In the genomic region with DNA sequence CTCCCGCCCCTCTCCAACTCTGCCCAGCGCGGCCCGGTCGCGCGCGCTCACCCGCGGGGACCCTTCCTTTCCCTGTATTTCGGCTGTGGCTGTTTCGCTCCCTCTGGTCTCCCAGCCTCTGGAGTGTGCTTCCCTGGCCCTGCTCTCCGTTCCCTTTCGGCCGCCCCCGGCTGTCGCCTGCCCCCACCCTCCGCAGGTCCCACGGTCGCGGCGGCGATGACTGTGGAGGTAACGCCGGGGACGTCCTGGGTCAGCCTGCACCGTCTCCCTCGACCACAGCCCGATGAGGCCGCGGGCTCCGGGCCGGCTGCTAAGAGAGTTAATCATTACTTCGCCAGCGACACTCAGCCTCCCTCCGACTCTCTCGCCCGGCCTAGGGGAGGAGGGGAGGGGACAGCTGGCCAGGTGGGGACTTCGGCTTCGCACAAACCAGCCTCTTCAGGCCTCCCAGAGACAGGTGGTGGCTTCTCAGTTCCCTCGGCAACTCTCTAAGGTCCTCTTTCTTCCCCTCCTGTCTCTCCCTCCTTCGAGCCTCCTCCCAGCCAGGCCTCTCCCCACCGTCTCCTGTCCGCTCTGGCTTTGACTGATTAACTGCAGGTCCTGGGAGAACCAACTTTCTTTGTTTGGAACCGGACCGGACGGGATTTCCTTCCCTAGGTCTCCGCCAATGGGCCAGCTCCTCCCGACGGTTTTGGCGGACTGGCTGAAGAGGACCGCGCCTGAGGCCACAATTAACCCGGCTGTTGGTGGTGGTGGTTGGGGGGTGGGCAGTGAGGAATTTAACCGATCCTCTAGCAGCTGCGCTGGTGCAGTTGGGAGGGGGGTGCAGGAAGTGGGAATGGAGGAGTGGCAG, we compare ENCODE assay signal across 14 cellular contexts. TPM values are rescaled to one million over a fixed set of nuclear protein-coding genes. Genes with fewer than 3 reads are reported as not detected.
DNase-seq lines count a peak whose midpoint lies in the region; ATAC-seq and TF ChIP-seq lines count a peak whose summit lies in the region.
"Had no signal": no experiment of that assay in that cellular context is flagged by ENCODE, and none has a peak within 500 bp of the region (broad histone marks: within the 10 kb centered on the region; RNA-seq: fewer than 3 reads in every experiment).

No MANE protein-coding gene starts in this region.

- no peak overlapping the region for H3T11ph ChIP-seq in H9 (ENCODE audit: low read length)

- H2BK120ac ChIP-seq in H9 (ENCODE audit: low read depth, low read length, poor library complexity, severe bottlenecking) (no peak overlapping the region), mesendoderm (ENCODE audit: low read depth, low read length) (no peak overlapping the region)

- no peaks in the 10 kb centered on the region for H3K23me2 ChIP-seq in H9 (ENCODE audit: insufficient read length, low read depth, low read length, poor library complexity, severe bottlenecking)

- H3K23ac ChIP-seq in H9 (ENCODE audit: insufficient read length, low read depth, low read length): no peak overlapping the region
- no peak overlapping the region for H3K23ac ChIP-seq in mesendoderm (ENCODE audit: low read length)

- H4K8ac ChIP-seq in H9 (replicated peaks; ENCODE audit: insufficient read length, low read depth, low read length) (no peak overlapping the region), mesendoderm (ENCODE audit: low read depth, low read length) (no peak overlapping the region)

- H3K4me1 ChIP-seq in H9 (ENCODE audit: insufficient read depth, low read length) (no peaks in the 10 kb centered on the region), mesendoderm (ENCODE audit: control insufficient read depth, low read depth, low read length) (peaks cover 6% of the 10 kb centered on the region)

- no peaks in the 10 kb centered on the region; a peak in 1 of 7 replicates for H3K36me3 Mint-ChIP-seq in H9 (ENCODE audit: insufficient read depth in 1 of 3, low read depth in 3 of 3)
- H3K36me3 Mint-ChIP-seq in central memory CD8-positive, alpha-beta T cell (ENCODE audit: insufficient read depth): peaks cover 9% of the 10 kb centered on the region

- H3K14ac ChIP-seq in H9 (ENCODE audit: insufficient read depth, low read length): no peak overlapping the region

- H2BK5ac ChIP-seq in H9 (ENCODE audit: insufficient read length, low read length) (no peak overlapping the region), mesendoderm (ENCODE audit: low read length) (no peak overlapping the region)

- no peak overlapping the region for H3K4me3 ChIP-seq in mesendoderm (ENCODE audit: low read length)

- H3K27me3 ChIP-seq in H9 (ENCODE audit: insufficient read depth, low read length): peaks cover 97% of the 10 kb centered on the region
- H3K27me3 ChIP-seq in mesendoderm (ENCODE audit: insufficient read depth, low read length, poor library complexity): peaks cover 88% of the 10 kb centered on the region

- no peak for TF ChIP-seq CTCF in H9 (conservative IDR thresholded peaks at IDR 0.05)

- no peak overlapping the region for H3K18ac ChIP-seq in H9 (ENCODE audit: insufficient read length, low read depth, low read length)
- H3K18ac ChIP-seq in mesendoderm (ENCODE audit: low read length): no peak overlapping the region

- no peak overlapping the region for H3K56ac ChIP-seq in H9 (ENCODE audit: insufficient read length, low read depth, low read length)
- H3K56ac ChIP-seq in mesendoderm (ENCODE audit: low read length): peak overlapping the region; percentile 76

- H3K4me1 Mint-ChIP-seq in H9: peaks cover 28 to 75% of the 10 kb centered on the region in 2 experiments
- peaks cover 45% of the 10 kb centered on the region for H3K4me1 Mint-ChIP-seq in central memory CD8-positive, alpha-beta T cell

- H3K79me2 ChIP-seq in H9 (ENCODE audit: insufficient read depth, low read length) (no peaks in the 10 kb centered on the region), mesendoderm (ENCODE audit: control insufficient read depth, insufficient read depth, low read length) (no peaks in the 10 kb centered on the region)

- no peak overlapping the region for H2BK12ac ChIP-seq in H9 (ENCODE audit: insufficient read length, low read depth, low read length)

- no peaks in the 10 kb centered on the region for H3K79me1 ChIP-seq in H9 (ENCODE audit: insufficient read depth, low read depth, low read length, poor library complexity, severe bottlenecking)
- H3K79me1 ChIP-seq in mesendoderm (ENCODE audit: low read length): no peaks in the 10 kb centered on the region

- H4K91ac ChIP-seq in H9 (ENCODE audit: insufficient read length, low read depth, low read length): no peak overlapping the region

- H4K20me1 ChIP-seq in H9 (ENCODE audit: control insufficient read depth, insufficient read depth, insufficient read length): no peaks in the 10 kb centered on the region

- no peak overlapping the region for H4K5ac ChIP-seq in H9 (ENCODE audit: insufficient read length, low read depth, low read length)
- no peak overlapping the region for H4K5ac ChIP-seq in mesendoderm (ENCODE audit: low read length)

- H2AK5ac ChIP-seq in H9 (ENCODE audit: insufficient read length, low read length): no peak overlapping the region
- no peak overlapping the region for H2AK5ac ChIP-seq in mesendoderm (ENCODE audit: low read length)

- H3K4ac ChIP-seq in H9 (ENCODE audit: low read depth, low read length) (no peak overlapping the region), mesendoderm (ENCODE audit: low read depth, low read length) (no peak overlapping the region)

- no peak overlapping the region for H3K27ac Mint-ChIP-seq in H9
- no peak overlapping the region for H3K27ac Mint-ChIP-seq in central memory CD8-positive, alpha-beta T cell (ENCODE audit: low read depth)
- H3K27ac Mint-ChIP-seq: naive thymus-derived CD8-positive, alpha-beta T cell; stimulated activated naive CD8-positive, alpha-beta T cell treated with anti-CD3 and anti-CD28 coated beads, Interleukin-15, amount 100 ng/mL, for 72 hours had no signal

- H3K27ac ChIP-seq in H9 (ENCODE audit: insufficient read length, low read depth, low read length) (no peak overlapping the region), mesendoderm (ENCODE audit: low read depth, low read length) (no peak overlapping the region)

- no peak overlapping the region for H2BK20ac ChIP-seq in H9 (ENCODE audit: low read depth, low read length, poor library complexity, severe bottlenecking)

- H3K27me3 Mint-ChIP-seq in H9 (ENCODE audit: low read depth): peaks cover 100% of the 10 kb centered on the region
- H3K27me3 Mint-ChIP-seq in central memory CD8-positive, alpha-beta T cell: peaks cover 91% of the 10 kb centered on the region

- no CpG with 5 or more reads among the region's 56 CpGs for WGBS in H9 (ENCODE audit: extremely low coverage, insufficient read length, low lambda C conversion rate)
- no CpG with 5 or more reads among the region's 56 CpGs for WGBS in mesendoderm (ENCODE audit: extremely low coverage, insufficient coverage, low lambda C conversion rate)

- no peaks in the 10 kb centered on the region for H3K36me3 ChIP-seq in mesendoderm (ENCODE audit: control insufficient read depth, insufficient read depth, low read length)

- peak overlapping the region; percentile 32 for H3K4me2 ChIP-seq in H9 (ENCODE audit: insufficient read depth, insufficient read length, low read length)
- H3K4me2 ChIP-seq in mesendoderm (ENCODE audit: low read length): peak overlapping the region; percentile 55

- H3K4me3 Mint-ChIP-seq in H9: peak overlapping the region in 1 of 2 experiments; percentile 35; a peak in 3 of 5 replicates
- peak overlapping the region; percentile 6 for H3K4me3 Mint-ChIP-seq in central memory CD8-positive, alpha-beta T cell
- H3K4me3 Mint-ChIP-seq: stimulated activated naive CD8-positive, alpha-beta T cell treated with anti-CD3 and anti-CD28 coated beads, Interleukin-15, amount 100 ng/mL, for 72 hours had no signal

- H2BK15ac ChIP-seq in H9 (ENCODE audit: low read depth, low read length) (no peak overlapping the region), mesendoderm (replicated peaks; ENCODE audit: low read depth) (no peak overlapping the region)

- peaks cover 0 to 6% of the 10 kb centered on the region in 2 experiments; a peak in 3 of 5 replicates for H3K9me3 Mint-ChIP-seq in H9
- H3K9me3 Mint-ChIP-seq in central memory CD8-positive, alpha-beta T cell: no peaks in the 10 kb centered on the region
- H3K9me3 Mint-ChIP-seq: naive thymus-derived CD8-positive, alpha-beta T cell; stimulated activated naive CD8-positive, alpha-beta T cell treated with anti-CD3 and anti-CD28 coated beads, Interleukin-15, amount 100 ng/mL, for 72 hours had no signal

- H3K9me3 ChIP-seq in H9 (ENCODE audit: control insufficient read depth, low read depth, low read length): no peaks in the 10 kb centered on the region

- no peak overlapping the region for H2AFZ ChIP-seq in H9 (ENCODE audit: low read length)

- no peak for ATAC-seq in central memory CD8-positive, alpha-beta T cell (replicated peaks; ENCODE audit: extremely low read depth, poor library complexity, severe bottlenecking)
- ATAC-seq: naive thymus-derived CD8-positive, alpha-beta T cell; stimulated activated naive CD8-positive, alpha-beta T cell treated with anti-CD3 and anti-CD28 coated beads, Interleukin-15, amount 100 ng/mL, for 72 hours had no signal

- DNase-seq in AG08396 (ENCODE audit: low spot score) (peak; percentile 8), H9 (peak; percentile 76), mesendoderm (peak; percentile 88), NCI-H146 treated with DMSO at 0.1 percent for 48 hours (lab: John Stamatoyannopoulos, UW; ENCODE audit: unreplicated experiment) (no peak), AG08395 (ENCODE audit: low spot score) (no peak), C1 segment of cervical spinal cord (lab: John Stamatoyannopoulos, UW) (no peak)
- DNase-seq in central memory CD8-positive, alpha-beta T cell (ENCODE audit: low spot score in 2 of 2): no peak
- DNase-seq in stimulated activated CD4-positive, alpha-beta T cell treated with anti-CD3 and anti-CD28 coated beads, Interleukin-12 subunit alpha, Interleukin-12 subunit beta, amount 100 ng/mL, for 4 hours: no peak
- DNase-seq: hippocampal formation; NCI-H1092; stimulated activated naive CD8-positive, alpha-beta T cell treated with anti-CD3 and anti-CD28 coated beads, Interleukin-15, amount 100 ng/mL, for 72 hours had no signal

- no peak overlapping the region for H3K9ac ChIP-seq in H9 (ENCODE audit: extremely low read depth, insufficient read length, low read length)
- H3K9ac ChIP-seq in mesendoderm (ENCODE audit: low read length): peak overlapping the region; percentile 22

RNA-seq across cellular contexts. Expression of gene PAX2, which starts 5.6 kb away (rescaled TPM):
- not detected in 2 replicates for total RNA-seq in H9 (2021)
- not detected for polyA plus RNA-seq in mesendoderm (2013, experiment 1 of 2)
- polyA plus RNA-seq in mesendoderm (2013, experiment 2 of 2): 0.03 TPM
- total RNA-seq: naive thymus-derived CD8-positive, alpha-beta T cell; T-helper 2 cell treated with Interferon-gamma antibody and Interleukin-4, amounts not matched to agents 100 ng/mL and 5 ng/mL, for 36 hours had no signal
- polyA plus RNA-seq: BJ; naive thymus-derived CD8-positive, alpha-beta T cell had no signal

Comparison
In these comparisons a context has a peak if more than half of its experiments do, and no peak if none do; other contexts are left out.
1. DNase-seq: peak in AG08396 (single experiment), H9 (single experiment) and mesendoderm (single experiment); none in central memory CD8-positive, alpha-beta T cell (0 of 2), stimulated activated CD4-positive, alpha-beta T cell treated with anti-CD3 and anti-CD28 coated beads, Interleukin-12 subunit alpha, Interleukin-12 subunit beta, amount 100 ng/mL, for 4 hours (single experiment), NCI-H146 treated with DMSO at 0.1 percent for 48 hours (single experiment), AG08395 (single experiment) and C1 segment of cervical spinal cord (0 of 14).